In the genomic region with DNA sequence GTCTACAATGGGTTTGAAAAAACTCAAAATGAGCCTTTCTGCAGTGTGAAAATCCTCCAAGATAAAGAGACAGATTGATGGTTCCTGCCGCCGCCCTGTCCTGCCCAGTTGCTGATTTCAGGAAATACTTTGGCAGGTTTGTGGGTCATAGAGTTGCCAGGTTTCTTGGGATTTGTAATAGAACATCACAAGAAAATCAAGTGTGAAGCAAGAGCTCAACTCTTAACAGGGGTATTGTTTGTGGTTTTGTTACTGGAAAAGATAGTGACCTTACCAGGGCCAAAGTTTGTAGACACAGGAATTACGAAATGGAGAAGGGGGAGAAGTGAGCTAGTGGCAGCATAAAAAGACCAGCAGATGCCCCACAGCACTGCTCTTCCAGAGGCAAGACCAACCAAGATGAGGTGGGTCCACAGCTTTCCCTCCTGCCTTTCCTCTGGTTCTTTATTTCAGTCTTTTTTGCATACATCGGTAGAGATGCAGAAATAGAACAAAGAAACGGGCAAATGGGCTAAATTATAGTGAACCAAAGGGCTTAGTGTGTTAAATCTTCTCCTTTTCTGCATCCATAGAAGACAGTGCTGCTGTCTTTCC, we compare ENCODE assay signal across 5 cellular contexts. TPM values are rescaled to one million over a fixed set of nuclear protein-coding genes. Genes with fewer than 3 reads are reported as not detected.
"Had no signal": no experiment of that assay in that cellular context is flagged by ENCODE, and none has a peak within 500 bp of the region (broad histone marks: within the 10 kb centered on the region; RNA-seq: fewer than 3 reads in every experiment).

A gene with protein sequence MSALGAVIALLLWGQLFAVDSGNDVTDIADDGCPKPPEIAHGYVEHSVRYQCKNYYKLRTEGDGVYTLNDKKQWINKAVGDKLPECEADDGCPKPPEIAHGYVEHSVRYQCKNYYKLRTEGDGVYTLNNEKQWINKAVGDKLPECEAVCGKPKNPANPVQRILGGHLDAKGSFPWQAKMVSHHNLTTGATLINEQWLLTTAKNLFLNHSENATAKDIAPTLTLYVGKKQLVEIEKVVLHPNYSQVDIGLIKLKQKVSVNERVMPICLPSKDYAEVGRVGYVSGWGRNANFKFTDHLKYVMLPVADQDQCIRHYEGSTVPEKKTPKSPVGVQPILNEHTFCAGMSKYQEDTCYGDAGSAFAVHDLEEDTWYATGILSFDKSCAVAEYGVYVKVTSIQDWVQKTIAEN (plus strand): TSS at position 252 of the 594 bp plus-strand sequence. CDS start 148 bp downstream, at position 400.

RNA-seq across cellular contexts. Expression of the gene that starts here (rescaled TPM):
- total RNA-seq: activated CD8-positive, alpha-beta T cell treated with anti-CD3 and anti-CD28 coated beads, Interleukin-2, amount 10 ng/mL, durations not matched to agents 7 days and 5 days; activated T-helper 1 cell treated with anti-CD3 and anti-CD28 coated beads, Interleukin-12 subunit alpha, Interleukin-12 subunit beta, Interleukin-2, Interleukin-4 antibody, amounts not matched to agents 30 ng/mL and 10 ng/mL and 1 ng/mL, durations not matched to agents 14 hours and 24 hours and 36 hours; osteocyte; SK-MEL-5; T-helper 1 cell treated with Interleukin-12 subunit alpha and Interleukin-12 subunit beta and Interleukin-4 antibody, amounts not matched to agents 30 ng/mL and 1 ng/mL, for 36 hours had no signal
